8 cellular contexts compared by ENCODE assay signal in genomic region chr1:43545686-43546387, GRCh38. TPM values are rescaled to one million over a fixed set of nuclear protein-coding genes. Genes with fewer than 3 reads are reported as not detected.
DNase-seq lines count a peak whose midpoint lies in the region; ATAC-seq lines count a peak whose summit lies in the region.

No MANE protein-coding gene starts in this region.

- H3K36me3 ChIP-seq in ES-I3 (ENCODE audit: insufficient read depth, low read length), result no peaks in the 10 kb centered on the region; the same call in 1 of the 2 replicates
- no peaks in the 10 kb centered on the region for H3K36me3 ChIP-seq in naive thymus-derived CD4-positive, alpha-beta T cell (ENCODE audit: control insufficient read depth in 2 of 3, insufficient read depth in 3 of 3, low read length in 3 of 3)

- no peaks in the 10 kb centered on the region for H3K27me3 ChIP-seq in naive thymus-derived CD4-positive, alpha-beta T cell (ENCODE audit: control insufficient read depth in 2 of 2, insufficient read depth in 2 of 2, low read length in 2 of 2)

- H3K27ac Mint-ChIP-seq in naive thymus-derived CD4-positive, alpha-beta T cell, result no peak overlapping the region

- H3K9ac ChIP-seq in ES-I3 (ENCODE audit: low read depth, low read length), result peak overlapping the region; percentile 30; the same call in 1 of the 2 replicates

- POLR2A ChIA-PET in naive thymus-derived CD4-positive, alpha-beta T cell (lab: Charles Lee), result no interaction called here

- no peaks in the 10 kb centered on the region for H3K9me3 ChIP-seq in ES-I3 (ENCODE audit: control insufficient read depth, insufficient read depth, low read length)
- H3K9me3 ChIP-seq in naive thymus-derived CD4-positive, alpha-beta T cell (ENCODE audit: control insufficient read depth in 2 of 3, low read length in 3 of 3), result no peaks in the 10 kb centered on the region

- no peaks in the 10 kb centered on the region for H3K36me3 Mint-ChIP-seq in naive thymus-derived CD4-positive, alpha-beta T cell

- peak; percentile 96 to 100 for DNase-seq in NCI-H526 (lab: John Stamatoyannopoulos, UW)
- peak; percentile 89 for DNase-seq in globus pallidus (ENCODE audit: low spot score)
- DNase-seq in posterior vena cava (ENCODE audit: low spot score), result peak; percentile 90
- no peak for DNase-seq in naive thymus-derived CD4-positive, alpha-beta T cell
- DNase-seq in activated CD8-positive, alpha-beta memory T cell treated with anti-CD3 and anti-CD28 coated beads, Interleukin-2, amount 50 U/mL, for 4 hours, result no peak

- H3K27me3 Mint-ChIP-seq in naive thymus-derived CD4-positive, alpha-beta T cell, result peaks cover 4 to 27% (median 6%) of the 10 kb centered on the region in 5 donors

- peaks cover 0 to 12% (median 3%) of the 10 kb centered on the region in 7 donors for H3K4me1 Mint-ChIP-seq in naive thymus-derived CD4-positive, alpha-beta T cell

- no peaks in the 10 kb centered on the region for H3K9me3 Mint-ChIP-seq in naive thymus-derived CD4-positive, alpha-beta T cell

- no peak overlapping the region for H3K27ac ChIP-seq in naive thymus-derived CD4-positive, alpha-beta T cell (ENCODE audit: low read depth, low read length)

- H3K4me1 ChIP-seq in ES-I3 (ENCODE audit: insufficient read depth, low read length), result peaks cover 46% of the 10 kb centered on the region
- H3K4me1 ChIP-seq in naive thymus-derived CD4-positive, alpha-beta T cell (ENCODE audit: control insufficient read depth in 2 of 2, insufficient read depth in 2 of 2, low read length in 2 of 2), result no peaks in the 10 kb centered on the region

- H3K4me3 Mint-ChIP-seq in naive thymus-derived CD4-positive, alpha-beta T cell, result no peak overlapping the region

- no peak overlapping the region for H3K4me3 ChIP-seq in naive thymus-derived CD4-positive, alpha-beta T cell (ENCODE audit: low read length)

- CTCF ChIA-PET in naive thymus-derived CD4-positive, alpha-beta T cell (lab: Charles Lee), result no interaction called here

- intact Hi-C loops in posterior vena cava (cut with DNase I), result no loop called here
- intact Hi-C loops in naive thymus-derived CD4-positive, alpha-beta T cell (cut with micrococcal nuclease), result no loop called here

- ATAC-seq in GM19328 (IDR thresholded peaks at IDR 0.05; ENCODE audit: unreplicated experiment) (no peak), HG02840 (IDR thresholded peaks at IDR 0.05; ENCODE audit: low FRiP score, unreplicated experiment) (no peak)
- ATAC-seq in naive thymus-derived CD4-positive, alpha-beta T cell, result no peak

RNA-seq across cellular contexts. Expression of gene PTPRF, which starts 15.2 kb away (rescaled TPM):
- total RNA-seq in posterior vena cava, result 10 to 100 TPM; 59.0 to 68.3 TPM
- total RNA-seq in naive thymus-derived CD4-positive, alpha-beta T cell, result 1 to 10 TPM in 2 of 5 experiments, under 1 TPM in 1, not detected in 2; 0.49 to 2.3 (median 1.8) TPM
- polyA plus RNA-seq in naive thymus-derived CD4-positive, alpha-beta T cell, result not detected

Comparison
In these comparisons a context has a peak if more than half of its experiments do, and no peak if none do; other contexts are left out.
1. DNase-seq: peak in NCI-H526 (2 of 2), globus pallidus (single experiment) and posterior vena cava (single experiment); none in naive thymus-derived CD4-positive, alpha-beta T cell (0 of 9) and activated CD8-positive, alpha-beta memory T cell treated with anti-CD3 and anti-CD28 coated beads, Interleukin-2, amount 50 U/mL, for 4 hours (single experiment).
2. RNA of gene PTPRF, which starts 15.2 kb away (total RNA-seq): 59.0 to 68.3 TPM in posterior vena cava; 0.49 to 2.3 TPM in naive thymus-derived CD4-positive, alpha-beta T cell; every median in the first group is over 10 times any median in the second.